In genomic region chr17:31391496-31391949, GRCh38 we compare ENCODE assay signal across 8 cellular contexts. TPM values are rescaled to one million over a fixed set of nuclear protein-coding genes. Genes with fewer than 3 reads are reported as not detected.
A peak's percentile ranks its signal among the peaks of the same experiment; 100 is the strongest.
DNase-seq lines count a peak whose midpoint lies in the region; ATAC-seq and TF ChIP-seq lines count a peak whose summit lies in the region.

Gene RAB11FIP4, plus strand, starts transcription at chr17:31391675. Its CDS starts 178 bp downstream, at chr17:31391853.

- H3F3A ChIP-seq in SK-N-SH (replicated peaks; ENCODE audit: insufficient read depth): peaks cover 9% of the 10 kb centered on the region

- H3K9me3 ChIP-seq in SK-N-SH (no peaks in the 10 kb centered on the region), esophagus (ENCODE audit: control insufficient read depth in 2 of 2, insufficient read depth in 1 of 2, low read depth in 1 of 2, low read length in 1 of 2) (no peaks in the 10 kb centered on the region)

- H3K4me3 ChIP-seq in SK-N-SH (ENCODE audit: low read depth in 2 of 2, low read length in 1 of 2) (peak within 1 kb of the TSS; percentile 53 to 57), esophagus (ENCODE audit: low read depth in 1 of 2, low read length in 2 of 2) (peak within 1 kb of the TSS; percentile 32 to 45)

- H3K79me2 ChIP-seq in SK-N-SH (ENCODE audit: insufficient read depth): no peaks in the 10 kb centered on the region

- intact Hi-C loops in natural killer cell (cut with micrococcal nuclease): no loop called here

- peak within 1 kb of the TSS in 1 of 2 experiments; percentile 72; a peak in 2 of 4 replicates for H3K27ac ChIP-seq in SK-N-SH (ENCODE audit: low read depth in 2 of 2, low read length in 1 of 2)
- H3K27ac ChIP-seq in esophagus (ENCODE audit: low read depth in 2 of 2, low read length in 1 of 2): no peak within 1 kb of the TSS

- DNase-seq in DMS 273 (lab: John Stamatoyannopoulos, UW; ENCODE audit: unreplicated experiment): peak; percentile 74
- DNase-seq in DMS 273 treated with DMSO at 0.1 percent for 48 hours (lab: John Stamatoyannopoulos, UW): no peak
- DNase-seq in SK-N-SH: peak; percentile 91
- DNase-seq in natural killer cell: no peak
- DNase-seq in dermis blood vessel endothelial cell: no peak
- DNase-seq in LoVo (ENCODE audit: low spot score): no peak

- 0 out of 2 replicates have a peak within 1 kb of the TSS, but pooled peaks have one; percentile 22 for H2AFZ ChIP-seq in SK-N-SH (ENCODE audit: low read depth)

- H3K27me3 Mint-ChIP-seq in natural killer cell (ENCODE audit: low read depth in 2 of 2): peaks cover 47 to 52% of the 10 kb centered on the region in 2 donors

- H3K36me3 Mint-ChIP-seq in natural killer cell: peaks cover 6% of the 10 kb centered on the region

- H3K4me1 Mint-ChIP-seq in natural killer cell: peaks cover 10 to 24% of the 10 kb centered on the region in 2 donors

- H3K9ac ChIP-seq in SK-N-SH: no peak within 1 kb of the TSS

- no peaks in the 10 kb centered on the region for H3K36me3 ChIP-seq in SK-N-SH (replicated peaks in 1 of 2; ENCODE audit: control insufficient read depth in 1 of 2, insufficient read depth in 2 of 2, low read length in 1 of 2)
- no peaks in the 10 kb centered on the region for H3K36me3 ChIP-seq in esophagus (ENCODE audit: control insufficient read depth in 2 of 2, insufficient read depth in 2 of 2, low read length in 1 of 2)

- ATAC-seq in natural killer cell (peak; percentile 45 to 62 (median 54)), HG02610 (IDR thresholded peaks at IDR 0.05; ENCODE audit: unreplicated experiment) (no peak)

- TF ChIP-seq RAD21 in SK-N-SH (IDR thresholded peaks at IDR 0.05; ENCODE audit: low read length): no peak

- H3K27me3 ChIP-seq in SK-N-SH (ENCODE audit: insufficient read depth) (no peaks in the 10 kb centered on the region), esophagus (ENCODE audit: control insufficient read depth in 1 of 2, insufficient read depth in 2 of 2, low read length in 2 of 2) (no peaks in the 10 kb centered on the region)

- H3K27ac Mint-ChIP-seq in natural killer cell: no peak within 1 kb of the TSS

- H3K4me1 ChIP-seq in SK-N-SH (ENCODE audit: control insufficient read depth in 1 of 2, insufficient read depth in 2 of 2, low read depth in 1 of 2, low read length in 1 of 2) (peaks cover 0 to 32% of the 10 kb centered on the region in 2 experiments; a peak in 2 of 4 replicates), esophagus (ENCODE audit: control insufficient read depth in 2 of 2, insufficient read depth in 2 of 2, low read length in 1 of 2) (peaks cover 6 to 13% of the 10 kb centered on the region in 2 donors)

- no peaks in the 10 kb centered on the region for H3K9me3 Mint-ChIP-seq in natural killer cell

- no peaks in the 10 kb centered on the region for H4K20me1 ChIP-seq in SK-N-SH (ENCODE audit: insufficient read depth)

- H3K4me3 Mint-ChIP-seq in natural killer cell: peak within 1 kb of the TSS; percentile 88

- POLR2A ChIA-PET in SK-N-SH (lab: Yijun Ruan, JAX): interaction anchor here (1.3 kb wide), 1 partner anchor 33 kb away, joined by 7 read pairs; no protein-coding TSS in a partner anchor

- 2% methylated on average over 45 of the region's 69 CpGs for WGBS in SK-N-SH (ENCODE audit: low lambda C conversion rate)
- WGBS in esophagus, 2 donors: 0 to 1% methylated on average over 25 to 68 of the region's 69 CpGs

- no peaks in the 10 kb centered on the region for H3K9me2 ChIP-seq in SK-N-SH

- CTCF ChIA-PET in SK-N-SH (lab: Yijun Ruan, JAX): interaction anchor here (0.9 to 6.7 kb wide), 11 partner anchors 15 to 131 kb away, joined by 3 to 127 read pairs (median 4); no protein-coding TSS in a partner anchor

- no peak for TF ChIP-seq EP300 in SK-N-SH (IDR thresholded peaks at IDR 0.05; ENCODE audit: borderline replicate concordance in 1 of 2, low read depth in 1 of 2, low read length in 1 of 2)

- H3K4me2 ChIP-seq in SK-N-SH: peak within 1 kb of the TSS; percentile 70

- TF ChIP-seq CTCF in SK-N-SH (IDR thresholded peaks at IDR 0.05) (no peak), natural killer cell (IDR thresholded peaks at IDR 0.05) (no peak)

TF ChIP-seq in SK-N-SH, 30 proteins besides CTCF, POLR2A, EP300 and RAD21:
- TF ChIP-seq TCF12 (IDR thresholded peaks at IDR 0.05) (no peak), NRF1 (IDR thresholded peaks at IDR 0.05; ENCODE audit: low read depth, low read length) (no peak), EZH2phosphoT487 (IDR thresholded peaks at IDR 0.05; ENCODE audit: borderline replicate concordance, low read depth) (no peak), USF1 (IDR thresholded peaks at IDR 0.05; ENCODE audit: borderline replicate concordance, low read depth) (no peak), REST (IDR thresholded peaks at IDR 0.05; ENCODE audit: low read depth, low read length) (no peak), GABPA (IDR thresholded peaks at IDR 0.05; ENCODE audit: low read depth) (no peak), USF2 (IDR thresholded peaks at IDR 0.05; ENCODE audit: borderline replicate concordance, low read depth, low read length) (no peak), ELF1 (IDR thresholded peaks at IDR 0.05) (no peak), MXI1 (IDR thresholded peaks at IDR 0.05; ENCODE audit: low read depth, low read length) (no peak), YY1 (IDR thresholded peaks at IDR 0.05; ENCODE audit: low read depth) (no peak), MEF2A (IDR thresholded peaks at IDR 0.05; ENCODE audit: borderline replicate concordance, low read depth) (no peak), FOXJ3 (CRISPR knock-in tag; IDR thresholded peaks at IDR 0.05) (no peak), CHD2 (IDR thresholded peaks at IDR 0.05; ENCODE audit: low read length, partially characterized antibody) (no peak), MAX (IDR thresholded peaks at IDR 0.05; ENCODE audit: low read depth) (no peak)
TF ChIP-seq in SK-N-SH: peak in this region for 0.

RNA-seq across cellular contexts. Expression of gene RAB11FIP4, which starts in this region (rescaled TPM):
- 7.1 and 9.4 TPM in 2 replicates for polyA plus RNA-seq in SK-N-SH (2012; rRNA removed)
- polyA plus RNA-seq in SK-N-SH (2012; cell fraction: cytosol; rRNA removed): 7.0 and 10.5 TPM in 2 replicates
- polyA plus RNA-seq in SK-N-SH (2012; cell fraction: nucleus; rRNA removed): 5.4 and 6.5 TPM in 2 replicates
- 1 to 10 TPM; 5.0 TPM for polyA plus RNA-seq in esophagus
- total RNA-seq in natural killer cell: 100 to 1,000 TPM in 2 of 3 donors, 10 to 100 TPM in 1; 81.4 to 121 (median 102) TPM
- 0.05 and 0.17 TPM in 2 replicates for total RNA-seq in dermis blood vessel endothelial cell

Comparison
In these comparisons a context has a peak if more than half of its experiments do, and no peak if none do; other contexts are left out.
1. RNA of gene RAB11FIP4 (total RNA-seq): 81.4 to 121 TPM in natural killer cell; 0.05 to 0.17 TPM in dermis blood vessel endothelial cell; every median in the first group is over 10 times any median in the second.
2. DNase-seq: peak in DMS 273 (single experiment) and SK-N-SH (single experiment); none in DMS 273 treated with DMSO at 0.1 percent for 48 hours (single experiment), natural killer cell (single experiment), dermis blood vessel endothelial cell (single experiment) and LoVo (single experiment).